In the genomic region with DNA sequence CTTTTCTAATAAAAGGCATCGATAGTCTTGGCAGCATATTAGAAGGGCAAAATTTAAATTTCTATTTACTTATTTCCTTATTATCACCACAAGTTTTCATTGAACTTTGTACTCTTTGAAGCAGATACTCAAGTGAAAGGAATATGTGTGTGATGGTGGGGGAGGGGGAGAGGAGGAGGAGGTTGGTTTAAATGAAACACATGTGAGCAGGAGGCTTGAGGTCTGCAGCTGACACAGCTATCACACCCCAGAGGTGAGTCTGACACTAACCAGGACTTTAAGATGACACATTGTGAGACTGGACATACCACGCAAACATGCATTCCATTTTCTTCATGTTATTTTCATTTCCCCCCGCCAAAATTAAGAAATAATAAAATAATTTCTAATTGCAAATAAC, we compare ENCODE assay signal across 19 cellular contexts.
DNase-seq lines count a peak whose midpoint lies in the region; ATAC-seq and TF ChIP-seq lines count a peak whose summit lies in the region.
"Had no signal": no experiment of that assay in that cellular context is flagged by ENCODE, and none has a peak within 500 bp of the region (broad histone marks: within the 10 kb centered on the region; RNA-seq: fewer than 3 reads in every experiment).

No MANE protein-coding gene starts in this region.

- 47% methylated on average over 3 of the region's 3 CpGs for WGBS in right cardiac atrium

- DNase-seq in Right ventricle myocardium superior (no peak), cardiac septum (ENCODE audit: low spot score) (no peak), right cardiac atrium (peak in 1 of 3 donors; percentile 42), ascending aorta (ENCODE audit: low spot score in 2 of 2) (no peak), OCI-M2 (lab: John Stamatoyannopoulos, UW; ENCODE audit: unreplicated experiment) (no peak)
- DNase-seq: activated CD4-positive, alpha-beta T cell treated with anti-CD3 and anti-CD28 coated beads, Interleukin-2, amount 50 U/mL, for 1 hour; amniotic stem cell; GM23248; hypothalamus; PC-3; stimulated activated CD4-positive, alpha-beta T cell treated with anti-CD3 and anti-CD28 coated beads, Interleukin-12 subunit alpha, Interleukin-12 subunit beta, amount 100 ng/mL, for 4 hours had no signal

- intact Hi-C loops in Right ventricle myocardium superior (cut with DNase I) = no loop called here
- intact Hi-C loops in cardiac septum (cut with DNase I) = no loop called here
- intact Hi-C loops in right cardiac atrium (cut with DNase I) = no loop called here
- intact Hi-C loops in ascending aorta (cut with DNase I) = no loop called here

- H4K20me1 ChIP-seq in OCI-LY3 (ENCODE audit: insufficient read depth, low read length) = no peaks in the 10 kb centered on the region

- H3K79me2 ChIP-seq in OCI-LY3 (ENCODE audit: low read length) = no peaks in the 10 kb centered on the region
- H3K79me2 ChIP-seq: parathyroid adenoma had no signal

- no peak overlapping the region for H3K27ac ChIP-seq in OCI-LY3 (ENCODE audit: low read length)
- no peak overlapping the region for H3K27ac ChIP-seq in right cardiac atrium (ENCODE audit: low read length)
- no peak overlapping the region for H3K27ac ChIP-seq in ascending aorta
- H3K27ac ChIP-seq: A549, coronary artery, GM23248, HL-60, parathyroid adenoma had no signal

- no peak overlapping the region for H2AFZ ChIP-seq in OCI-LY3 (ENCODE audit: low read depth, low read length)
- H2AFZ ChIP-seq: GM23248, parathyroid adenoma had no signal

- H3K27me3 ChIP-seq in OCI-LY3 (ENCODE audit: low read depth, low read length) = peaks cover 13% of the 10 kb centered on the region; the same call in 1 of the 2 replicates
- H3K27me3 ChIP-seq in right cardiac atrium (ENCODE audit: control insufficient read depth, insufficient read depth) = no peaks in the 10 kb centered on the region
- no peaks in the 10 kb centered on the region for H3K27me3 ChIP-seq in ascending aorta

- H3K9me3 ChIP-seq in OCI-LY3 (ENCODE audit: insufficient read depth, low read length) (no peaks in the 10 kb centered on the region), right cardiac atrium (ENCODE audit: control insufficient read depth, low read length) (no peaks in the 10 kb centered on the region), ascending aorta (no peaks in the 10 kb centered on the region)
- H3K9me3 ChIP-seq: A549 had no signal

- H3K4me2 ChIP-seq in OCI-LY3 (ENCODE audit: low read length) = peak overlapping the region; percentile 8; the same call in 1 of the 2 replicates
- H3K4me2 ChIP-seq: A549 had no signal

- H3K36me3 ChIP-seq in OCI-LY3 (replicated peaks; ENCODE audit: low read depth, low read length) (no peaks in the 10 kb centered on the region), ascending aorta (no peaks in the 10 kb centered on the region)

- ATAC-seq in Right ventricle myocardium superior (ENCODE audit: poor library complexity) (peak; percentile 82), right cardiac atrium (peak; percentile 70), GM21786 (IDR thresholded peaks at IDR 0.05; ENCODE audit: unreplicated experiment) (no peak), GM19035 (IDR thresholded peaks at IDR 0.05; ENCODE audit: unreplicated experiment) (no peak)
- ATAC-seq: A549, esophagus mucosa, PC-3 had no signal

- no peak overlapping the region for H3K9ac ChIP-seq in OCI-LY3 (ENCODE audit: low read length)
- H3K9ac ChIP-seq: GM23248, parathyroid adenoma had no signal

- H3K4me3 ChIP-seq in OCI-LY3 (ENCODE audit: low read length) (no peak overlapping the region), right cardiac atrium (ENCODE audit: low read length) (no peak overlapping the region), ascending aorta (no peak overlapping the region)
- H3K4me3 ChIP-seq: A549, coronary artery, GM23248 had no signal

- TF ChIP-seq CTCF in OCI-LY3 (IDR thresholded peaks at IDR 0.05; ENCODE audit: low read depth, low read length) = no peak
- TF ChIP-seq CTCF in ascending aorta (IDR thresholded peaks at IDR 0.05) = no peak

- H3K4me1 ChIP-seq in OCI-LY3 (ENCODE audit: low read length) (peaks cover 30% of the 10 kb centered on the region), right cardiac atrium (ENCODE audit: control insufficient read depth, insufficient read depth, low read length) (peaks cover 1% of the 10 kb centered on the region), ascending aorta (peaks cover 0 to 6% of the 10 kb centered on the region in 2 donors)
- H3K4me1 ChIP-seq: A549, parathyroid adenoma had no signal

Comparison
In these comparisons a context has a peak if more than half of its experiments do, and no peak if none do; other contexts are left out.
1. ATAC-seq: peak in Right ventricle myocardium superior (single experiment) and right cardiac atrium (2 of 2); none in GM21786 (single experiment) and GM19035 (single experiment).